In genomic region chr6:53258076-53258773, GRCh38 we compare ENCODE assay signal across 16 cellular contexts.
DNase-seq lines count a peak whose midpoint lies in the region; ATAC-seq and TF ChIP-seq lines count a peak whose summit lies in the region.
"Had no signal": no experiment of that assay in that cellular context is flagged by ENCODE, and none has a peak within 500 bp of the region (broad histone marks: within the 10 kb centered on the region; RNA-seq: fewer than 3 reads in every experiment).

No MANE protein-coding gene starts in this region.

- no peak for DNase-seq in activated CD8-positive, alpha-beta memory T cell treated with anti-CD3 and anti-CD28 coated beads, Interleukin-2, amount 10 ng/mL, durations not matched to agents 7 days and 5 days
- DNase-seq in activated CD8-positive, alpha-beta memory T cell treated with anti-CD3 and anti-CD28 coated beads for 24 hours, result no peak
- DNase-seq in iPS DF 6.9 (ENCODE audit: low read depth, low spot score) (peak; percentile 4), SK-N-SH (no peak), NCI-H2029 treated with DMSO at 0.1 percent for 48 hours (lab: John Stamatoyannopoulos, UW) (no peak), lower leg skin (ENCODE audit: low spot score in 2 of 2) (no peak)
- no peak for DNase-seq in stimulated activated effector memory CD8-positive, alpha-beta T cell treated with anti-CD3 and anti-CD28 coated beads, Interleukin-12 subunit alpha, Interleukin-12 subunit beta, amount 100 ng/mL, for 72 hours (ENCODE audit: low spot score in 2 of 2)
- DNase-seq: 8988T, DMS79 treated with DMSO at 0.1 percent for 48 hours, HCEC 1CT, NCI-H1436, NCI-H2029, NCI-H2171 treated with DMSO at 0.1 percent for 48 hours, NCI-H774, PC-9 had no signal

- no peak overlapping the region for H3K4me2 ChIP-seq in SK-N-SH
- H3K4me2 ChIP-seq: PC-9 had no signal

- H2AFZ ChIP-seq in SK-N-SH (ENCODE audit: low read depth), result no peak overlapping the region
- H2AFZ ChIP-seq: PC-9 had no signal

- H3K9me3 ChIP-seq in iPS DF 6.9 (ENCODE audit: control insufficient read depth, insufficient read depth, low read length) (no peaks in the 10 kb centered on the region; the same call in 1 of the 2 replicates), SK-N-SH (no peaks in the 10 kb centered on the region)

- ATAC-seq in activated CD8-positive, alpha-beta memory T cell treated with anti-CD3 and anti-CD28 coated beads, Interleukin-2, amount 10 ng/mL, durations not matched to agents 7 days and 5 days, result no peak
- no peak for ATAC-seq in stimulated activated effector memory CD8-positive, alpha-beta T cell treated with anti-CD3 and anti-CD28 coated beads, Interleukin-12 subunit alpha, Interleukin-12 subunit beta, amount 100 ng/mL, for 72 hours

- no peaks in the 10 kb centered on the region for H3K79me2 ChIP-seq in SK-N-SH (ENCODE audit: insufficient read depth)

- TF ChIP-seq EP300 in SK-N-SH (IDR thresholded peaks at IDR 0.05; ENCODE audit: borderline replicate concordance in 1 of 2, low read depth in 1 of 2, low read length in 1 of 2), result no peak

- H3K4me1 Mint-ChIP-seq in activated CD8-positive, alpha-beta memory T cell treated with anti-CD3 and anti-CD28 coated beads, Interleukin-2, amount 10 ng/mL, durations not matched to agents 7 days and 5 days, result no peaks in the 10 kb centered on the region
- H3K4me1 Mint-ChIP-seq in stimulated activated effector memory CD8-positive, alpha-beta T cell treated with anti-CD3 and anti-CD28 coated beads, Interleukin-12 subunit alpha, Interleukin-12 subunit beta, amount 100 ng/mL, for 72 hours, result no peaks in the 10 kb centered on the region

- no peaks in the 10 kb centered on the region for H3K27me3 Mint-ChIP-seq in activated CD8-positive, alpha-beta memory T cell treated with anti-CD3 and anti-CD28 coated beads, Interleukin-2, amount 10 ng/mL, durations not matched to agents 7 days and 5 days

- no peaks in the 10 kb centered on the region for H3K9me3 Mint-ChIP-seq in activated CD8-positive, alpha-beta memory T cell treated with anti-CD3 and anti-CD28 coated beads, Interleukin-2, amount 10 ng/mL, durations not matched to agents 7 days and 5 days (ENCODE audit: low read depth)
- no peaks in the 10 kb centered on the region for H3K9me3 Mint-ChIP-seq in stimulated activated effector memory CD8-positive, alpha-beta T cell treated with anti-CD3 and anti-CD28 coated beads, Interleukin-12 subunit alpha, Interleukin-12 subunit beta, amount 100 ng/mL, for 72 hours

- H3K4me1 ChIP-seq in iPS DF 6.9 (ENCODE audit: control insufficient read depth, insufficient read depth, low read length), result no peaks in the 10 kb centered on the region
- H3K4me1 ChIP-seq in SK-N-SH (ENCODE audit: control insufficient read depth in 1 of 2, insufficient read depth in 2 of 2, low read depth in 1 of 2, low read length in 1 of 2), result peaks cover 0 to 3% of the 10 kb centered on the region in 2 experiments; a peak in 1 of 4 replicates

- intact Hi-C loops in lower leg skin (cut with DNase I; ENCODE audit: low total_unique reads), result no loop called here

- no peak for TF ChIP-seq RAD21 in SK-N-SH (IDR thresholded peaks at IDR 0.05; ENCODE audit: low read length)

- peak overlapping the region; percentile 30 for H3K27ac Mint-ChIP-seq in activated CD8-positive, alpha-beta memory T cell treated with anti-CD3 and anti-CD28 coated beads, Interleukin-2, amount 10 ng/mL, durations not matched to agents 7 days and 5 days
- H3K27ac Mint-ChIP-seq in stimulated activated effector memory CD8-positive, alpha-beta T cell treated with anti-CD3 and anti-CD28 coated beads, Interleukin-12 subunit alpha, Interleukin-12 subunit beta, amount 100 ng/mL, for 72 hours, result peak overlapping the region; percentile 24

- H3K27me3 ChIP-seq in iPS DF 6.9 (ENCODE audit: control insufficient read depth, insufficient read depth, low read length) (no peaks in the 10 kb centered on the region), SK-N-SH (ENCODE audit: insufficient read depth) (no peaks in the 10 kb centered on the region)

- H3K27ac ChIP-seq in iPS DF 6.9 (ENCODE audit: low read length) (no peak overlapping the region), SK-N-SH (ENCODE audit: low read depth in 2 of 2, low read length in 1 of 2) (no peak overlapping the region; a peak in 1 of 4 replicates)
- H3K27ac ChIP-seq: PC-9 had no signal

- CTCF ChIA-PET in activated CD8-positive, alpha-beta memory T cell treated with anti-CD3 and anti-CD28 coated beads, Interleukin-2, amount 10 ng/mL, durations not matched to agents 7 days and 5 days (lab: Charles Lee), result interaction anchor here (1.4 kb wide), 1 partner anchor 153 kb away, joined by 4 read pairs; no protein-coding TSS in a partner anchor
- CTCF ChIA-PET in SK-N-SH (lab: Yijun Ruan, JAX), result interaction anchor here (0.8 to 2.1 kb wide), 2 partner anchors 36 to 86 kb away, joined by 3 to 13 read pairs; no protein-coding TSS in a partner anchor

- TF ChIP-seq POLR2A in lower leg skin (IDR thresholded peaks at IDR 0.05), result no peak

- no peak overlapping the region for H3K4me3 Mint-ChIP-seq in activated CD8-positive, alpha-beta memory T cell treated with anti-CD3 and anti-CD28 coated beads, Interleukin-2, amount 10 ng/mL, durations not matched to agents 7 days and 5 days
- H3K4me3 Mint-ChIP-seq in stimulated activated effector memory CD8-positive, alpha-beta T cell treated with anti-CD3 and anti-CD28 coated beads, Interleukin-12 subunit alpha, Interleukin-12 subunit beta, amount 100 ng/mL, for 72 hours, result no peak overlapping the region

- no peak overlapping the region for H3K9ac ChIP-seq in SK-N-SH

- H3K36me3 ChIP-seq in iPS DF 6.9 (ENCODE audit: control insufficient read depth, insufficient read depth, low read length) (peaks cover 3% of the 10 kb centered on the region; the same call in 1 of the 2 replicates), SK-N-SH (replicated peaks in 1 of 2; ENCODE audit: control insufficient read depth in 1 of 2, insufficient read depth in 2 of 2, low read length in 1 of 2) (peaks cover 29 to 30% of the 10 kb centered on the region in 2 experiments)

- TF ChIP-seq CTCF in SK-N-SH (IDR thresholded peaks at IDR 0.05) (no peak), lower leg skin (IDR thresholded peaks at IDR 0.05) (no peak)

- no peaks in the 10 kb centered on the region for H4K20me1 ChIP-seq in SK-N-SH (ENCODE audit: insufficient read depth)

- no CpG with 5 or more reads among the region's 2 CpGs for WGBS in iPS DF 6.9 (ENCODE audit: insufficient coverage, insufficient read length)
- WGBS in SK-N-SH (ENCODE audit: low lambda C conversion rate), result 100% methylated on average over 2 of the region's 2 CpGs
- 93% methylated on average over 2 of the region's 2 CpGs for WGBS in lower leg skin, 2 donors

- H3F3A ChIP-seq in SK-N-SH (replicated peaks; ENCODE audit: insufficient read depth), result no peaks in the 10 kb centered on the region

- no peaks in the 10 kb centered on the region for H3K9me2 ChIP-seq in SK-N-SH

- H3K4me3 ChIP-seq in iPS DF 6.9 (ENCODE audit: low read length) (no peak overlapping the region), SK-N-SH (ENCODE audit: low read depth in 2 of 2, low read length in 1 of 2) (no peak overlapping the region), lower leg skin (ENCODE audit: low read depth, poor library complexity, severe bottlenecking) (no peak overlapping the region)
- H3K4me3 ChIP-seq: PC-9 had no signal

- POLR2A ChIA-PET in SK-N-SH (lab: Yijun Ruan, JAX), result no interaction called here

- peaks cover 41% of the 10 kb centered on the region for H3K36me3 Mint-ChIP-seq in activated CD8-positive, alpha-beta memory T cell treated with anti-CD3 and anti-CD28 coated beads, Interleukin-2, amount 10 ng/mL, durations not matched to agents 7 days and 5 days
- peaks cover 50% of the 10 kb centered on the region for H3K36me3 Mint-ChIP-seq in stimulated activated effector memory CD8-positive, alpha-beta T cell treated with anti-CD3 and anti-CD28 coated beads, Interleukin-12 subunit alpha, Interleukin-12 subunit beta, amount 100 ng/mL, for 72 hours

TF ChIP-seq in PFSK-1, 5 proteins besides CTCF, POLR2A, EP300 and RAD21:
- TF ChIP-seq POLR2AphosphoS5 (IDR thresholded peaks at IDR 0.05; ENCODE audit: low read depth, low read length) (peak; percentile 26; the same call in 1 of the 2 replicates), FOXP2 (optimal IDR thresholded peaks at IDR 0.05; ENCODE audit: borderline replicate concordance, extremely low read depth, extremely low read length, insufficient read depth) (no peak)

TF ChIP-seq in SK-N-SH, 30 proteins besides CTCF, POLR2A, EP300 and RAD21 (continues in another document):
- TF ChIP-seq GABPA (IDR thresholded peaks at IDR 0.05; ENCODE audit: low read depth), result no peak
- TF ChIP-seq, protein P1, sequence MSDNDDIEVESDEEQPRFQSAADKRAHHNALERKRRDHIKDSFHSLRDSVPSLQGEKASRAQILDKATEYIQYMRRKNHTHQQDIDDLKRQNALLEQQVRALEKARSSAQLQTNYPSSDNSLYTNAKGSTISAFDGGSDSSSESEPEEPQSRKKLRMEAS (IDR thresholded peaks at IDR 0.05; ENCODE audit: low read depth), result no peak
- TF ChIP-seq MXI1 (IDR thresholded peaks at IDR 0.05; ENCODE audit: low read depth, low read length), result no peak
- TF ChIP-seq, protein P2, sequence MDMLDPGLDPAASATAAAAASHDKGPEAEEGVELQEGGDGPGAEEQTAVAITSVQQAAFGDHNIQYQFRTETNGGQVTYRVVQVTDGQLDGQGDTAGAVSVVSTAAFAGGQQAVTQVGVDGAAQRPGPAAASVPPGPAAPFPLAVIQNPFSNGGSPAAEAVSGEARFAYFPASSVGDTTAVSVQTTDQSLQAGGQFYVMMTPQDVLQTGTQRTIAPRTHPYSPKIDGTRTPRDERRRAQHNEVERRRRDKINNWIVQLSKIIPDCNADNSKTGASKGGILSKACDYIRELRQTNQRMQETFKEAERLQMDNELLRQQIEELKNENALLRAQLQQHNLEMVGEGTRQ (IDR thresholded peaks at IDR 0.05; ENCODE audit: borderline replicate concordance, low read depth, low read length), result no peak
- no peak for TF ChIP-seq IRF3 (IDR thresholded peaks at IDR 0.05; ENCODE audit: low read depth, low read length)
- no peak for TF ChIP-seq RFX5 (IDR thresholded peaks at IDR 0.05; ENCODE audit: low read length)
- TF ChIP-seq POLR2AphosphoS5 (IDR thresholded peaks at IDR 0.05; ENCODE audit: low read depth, low read length), result no peak
- TF ChIP-seq TEAD4 (IDR thresholded peaks at IDR 0.05; ENCODE audit: borderline replicate concordance, insufficient read depth), result no peak
